Comparison of ENCODE assay signal across 16 cellular contexts in the genomic region with DNA sequence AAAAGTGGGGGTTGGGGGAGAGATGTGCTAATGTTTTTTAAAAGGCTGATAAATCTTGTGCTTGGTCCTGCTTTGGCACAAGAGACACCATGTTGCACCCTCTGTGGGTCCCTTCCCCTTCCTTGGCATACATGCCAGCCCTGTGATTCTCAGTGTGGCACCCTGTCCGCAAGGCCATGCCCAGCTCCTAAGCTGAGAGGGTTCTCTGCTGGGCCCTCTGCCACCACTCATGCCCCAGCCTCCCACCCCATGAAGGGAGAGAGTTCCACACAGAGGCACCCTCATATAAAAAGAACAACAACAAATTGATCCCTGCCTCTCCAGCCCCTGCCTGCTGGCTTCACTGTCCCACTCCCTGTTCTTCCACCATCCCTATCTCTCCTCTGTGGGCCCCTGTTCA. TPM values are rescaled to one million over a fixed set of nuclear protein-coding genes. Genes with fewer than 3 reads are reported as not detected.
DNase-seq lines count a peak whose midpoint lies in the region; ATAC-seq and TF ChIP-seq lines count a peak whose summit lies in the region.
"Had no signal": no experiment of that assay in that cellular context is flagged by ENCODE, and none has a peak within 500 bp of the region (broad histone marks: within the 10 kb centered on the region; RNA-seq: fewer than 3 reads in every experiment).

No MANE protein-coding gene starts in this region.

- H3K4me3 Mint-ChIP-seq in nephron, result peak overlapping the region in 2 of 3 experiments; percentile 34 to 56
- H3K4me3 Mint-ChIP-seq: HFFc6 had no signal

- H3K4me1 Mint-ChIP-seq in nephron, result peaks cover 9% of the 10 kb centered on the region

- H3K9me3 ChIP-seq in SJCRH30 (replicated peaks), result no peaks in the 10 kb centered on the region
- no peaks in the 10 kb centered on the region for H3K9me3 ChIP-seq in upper lobe of right lung
- H3K9me3 ChIP-seq: BLaER1, HAP-1 had no signal

- peaks cover 27% of the 10 kb centered on the region for H3K27me3 Mint-ChIP-seq in nephron (ENCODE audit: low read depth)

- H3K27me3 ChIP-seq in SJCRH30, result no peaks in the 10 kb centered on the region
- no peaks in the 10 kb centered on the region for H3K27me3 ChIP-seq in upper lobe of right lung
- H3K27me3 ChIP-seq: BLaER1 had no signal

- H3K4me1 ChIP-seq in SJCRH30, result peaks cover 10% of the 10 kb centered on the region; the same call in 1 of the 2 replicates
- peaks cover 19% of the 10 kb centered on the region for H3K4me1 ChIP-seq in upper lobe of right lung

- H3K27ac Mint-ChIP-seq in nephron, result no peak overlapping the region
- H3K27ac Mint-ChIP-seq: HFFc6 had no signal

- H3K36me3 ChIP-seq in SJCRH30, result no peaks in the 10 kb centered on the region
- no peaks in the 10 kb centered on the region for H3K36me3 ChIP-seq in upper lobe of right lung

- H3K27ac ChIP-seq in SJCRH30 (no peak overlapping the region), upper lobe of right lung (no peak overlapping the region)
- H3K27ac ChIP-seq: 22Rv1, BLaER1 had no signal

- ATAC-seq in sciatic nerve (no peak), HG02759 (IDR thresholded peaks at IDR 0.05; ENCODE audit: unreplicated experiment) (no peak), GM18873 (IDR thresholded peaks at IDR 0.05; ENCODE audit: low FRiP score, unreplicated experiment) (no peak), upper lobe of right lung (no peak)

- intact Hi-C loops in sciatic nerve (cut with DNase I), result no loop called here
- intact Hi-C loops in upper lobe of right lung (cut with DNase I), result no loop called here

- H3K9me3 Mint-ChIP-seq in nephron, result no peaks in the 10 kb centered on the region
- H3K9me3 Mint-ChIP-seq: HFFc6 had no signal

- DNase-seq in activated effector memory CD4-positive, alpha-beta T cell treated with anti-CD3 and anti-CD28 coated beads, Interleukin-2, amount 50 U/mL, for 16 hours, result peak; percentile 52
- no peak for DNase-seq in activated effector memory CD4-positive, alpha-beta T cell treated with Interleukin-2 at 50 U/mL for 16 hours
- DNase-seq in sciatic nerve (ENCODE audit: low spot score), result peak; percentile 52
- DNase-seq in SJCRH30, result no peak
- DNase-seq in upper lobe of right lung, result no peak
- DNase-seq: DMS79, GOT3, HFFc6, IMR-90, KBM-7 had no signal

- TF ChIP-seq CTCF in nephron (IDR thresholded peaks at IDR 0.05; ENCODE audit: unreplicated experiment in 3 of 3) (no peak), upper lobe of right lung (IDR thresholded peaks at IDR 0.05) (no peak)

- no peak overlapping the region for H3K4me3 ChIP-seq in SJCRH30
- no peak overlapping the region for H3K4me3 ChIP-seq in upper lobe of right lung
- H3K4me3 ChIP-seq: BLaER1, HAP-1 had no signal

- peaks cover 7% of the 10 kb centered on the region for H3K36me3 Mint-ChIP-seq in nephron (ENCODE audit: low read depth)

RNA-seq across cellular contexts. Expression of a gene that starts 2.5 kb away (rescaled TPM):
- total RNA-seq in sciatic nerve (306 TPM), upper lobe of right lung (37.0 TPM)
- 73.2 and 73.9 TPM in 2 replicates for total RNA-seq in SJCRH30 (2014; rRNA removed; shearing (Covaris generic))

RNA-seq across cellular contexts. Expression of a gene that starts 49.2 kb away (rescaled TPM):
- total RNA-seq in sciatic nerve, result 23.0 TPM
- 9.2 and 10.5 TPM in 2 replicates for total RNA-seq in SJCRH30 (2014; rRNA removed; shearing (Covaris generic))
- 7.5 TPM for total RNA-seq in upper lobe of right lung

Comparison
In these comparisons a context has a peak if more than half of its experiments do, and no peak if none do; other contexts are left out.
1. DNase-seq: peak in activated effector memory CD4-positive, alpha-beta T cell treated with anti-CD3 and anti-CD28 coated beads, Interleukin-2, amount 50 U/mL, for 16 hours (single experiment) and sciatic nerve (single experiment); none in activated effector memory CD4-positive, alpha-beta T cell treated with Interleukin-2 at 50 U/mL for 16 hours (single experiment), SJCRH30 (0 of 2) and upper lobe of right lung (single experiment).